Comparison of ENCODE assay signal across 1 cellular context in the genomic region with DNA sequence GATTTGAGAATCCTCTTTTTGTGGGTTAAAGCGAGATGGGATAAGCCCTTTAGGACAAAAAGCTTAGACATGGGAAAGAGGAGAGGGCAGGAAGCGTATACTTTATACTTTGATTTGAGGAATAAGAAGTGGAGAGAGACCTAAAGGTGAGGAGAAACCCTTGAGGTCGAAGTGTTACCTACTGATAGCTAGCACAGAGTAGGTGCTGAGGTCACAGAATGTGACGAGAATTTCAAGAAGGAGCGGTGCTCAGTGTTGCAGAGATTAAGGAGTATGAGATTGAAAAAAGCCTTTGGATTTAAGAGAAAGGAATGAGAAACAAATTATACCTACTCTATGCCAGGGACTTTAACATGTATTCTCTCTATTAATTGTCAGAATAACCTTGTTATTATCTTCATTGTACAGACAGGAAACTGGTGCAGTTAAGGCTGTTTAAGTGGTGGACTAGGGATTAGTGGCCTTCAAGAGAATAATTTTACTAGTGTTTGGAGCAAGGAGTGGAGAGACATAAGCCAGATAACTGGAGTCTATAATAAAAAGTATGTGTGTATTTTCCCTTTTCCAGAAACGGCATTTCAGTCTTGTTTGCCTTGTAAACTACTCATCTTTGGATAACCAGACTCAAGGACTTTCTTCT.
TF ChIP-seq lines count a peak whose summit lies in the region.

No MANE protein-coding gene starts in this region.

TF ChIP-seq in endothelial cell of umbilical vein, 7 proteins besides CTCF, POLR2A, EP300 and RAD21:
- TF ChIP-seq GATA2 (IDR thresholded peaks at IDR 0.05; ENCODE audit: insufficient read depth, insufficient read length, low read depth, low read length) = no peak
- TF ChIP-seq FOS (IDR thresholded peaks at IDR 0.05; ENCODE audit: borderline replicate concordance, insufficient read depth, low read length) = no peak
- no peak for TF ChIP-seq POLR2AphosphoS5 (IDR thresholded peaks at IDR 0.05; ENCODE audit: insufficient read depth, low read depth, low read length)
- TF ChIP-seq, protein P1, sequence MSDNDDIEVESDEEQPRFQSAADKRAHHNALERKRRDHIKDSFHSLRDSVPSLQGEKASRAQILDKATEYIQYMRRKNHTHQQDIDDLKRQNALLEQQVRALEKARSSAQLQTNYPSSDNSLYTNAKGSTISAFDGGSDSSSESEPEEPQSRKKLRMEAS (IDR thresholded peaks at IDR 0.05; ENCODE audit: insufficient read depth, insufficient read length) = no peak
- no peak for TF ChIP-seq EZH2 (IDR thresholded peaks at IDR 0.05; ENCODE audit: borderline replicate concordance, low read depth, low read length, severe bottlenecking)
- TF ChIP-seq JUN (IDR thresholded peaks at IDR 0.05; ENCODE audit: borderline replicate concordance, insufficient read depth, insufficient read length, low read depth) = no peak
- no peak for TF ChIP-seq MYC (IDR thresholded peaks at IDR 0.05; ENCODE audit: low read depth, low read length)
